Comparison of ENCODE assay signal across 1 cellular context in the genomic region with DNA sequence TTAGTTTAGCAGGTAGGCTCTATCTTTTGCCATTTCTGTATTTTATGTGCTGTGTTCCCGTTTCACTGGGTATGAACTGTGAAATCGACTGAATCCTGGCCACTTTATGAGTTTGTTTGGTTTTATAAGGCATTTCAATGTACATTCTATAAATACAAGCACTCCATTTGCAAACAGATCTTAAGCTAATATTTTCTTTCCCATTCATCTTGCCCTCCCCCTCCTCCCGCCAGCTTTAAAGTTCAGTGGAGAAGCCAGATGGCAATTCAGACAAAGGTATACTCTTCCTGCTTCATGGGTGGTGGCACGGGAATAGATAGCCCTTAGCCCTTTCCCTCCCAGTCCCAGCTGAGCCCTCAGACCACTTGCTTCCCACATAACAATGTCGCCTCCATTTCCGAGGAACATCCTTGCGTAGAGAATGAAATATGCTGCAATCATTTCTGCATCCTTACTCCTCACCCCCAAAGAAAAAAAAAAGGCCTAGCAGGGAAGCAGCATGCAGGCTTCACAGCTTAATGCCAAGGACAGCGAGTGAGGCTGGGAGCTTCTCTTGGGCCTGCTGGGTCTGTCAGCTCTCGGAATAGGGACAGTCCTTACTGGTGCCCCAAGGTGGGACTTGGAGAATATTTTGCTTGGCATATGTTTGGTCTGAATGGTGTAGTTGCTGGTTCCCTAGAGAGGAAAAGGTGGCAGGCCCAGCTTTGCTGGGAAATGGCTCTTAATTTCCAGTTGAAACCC.
TF ChIP-seq lines count a peak whose summit lies in the region.

No MANE protein-coding gene starts in this region.

TF ChIP-seq in HepG2, 621 proteins besides CTCF, POLR2A, EP300 and RAD21 (continued from another document):
- TF ChIP-seq ZBTB40 (IDR thresholded peaks at IDR 0.05) (no peak), ZBTB40 (CRISPR knock-in tag; IDR thresholded peaks at IDR 0.05) (no peak), ZNF629 (CRISPR knock-in tag; conservative IDR thresholded peaks at IDR 0.05) (peak; percentile 58), KLF12 (CRISPR knock-in tag; IDR thresholded peaks at IDR 0.05; ENCODE audit: borderline replicate concordance) (no peak)
